8 cellular contexts compared by ENCODE assay signal in genomic region chr12:124740691-124741137, GRCh38.
DNase-seq lines count a peak whose midpoint lies in the region; ATAC-seq lines count a peak whose summit lies in the region.

No MANE protein-coding gene starts in this region.

- peak; percentile 41 for ATAC-seq in stimulated activated effector memory CD8-positive, alpha-beta T cell treated with anti-CD3 and anti-CD28 coated beads, Interleukin-12 subunit alpha, Interleukin-12 subunit beta, amount 100 ng/mL, for 72 hours
- ATAC-seq in HG03469 (IDR thresholded peaks at IDR 0.05; ENCODE audit: unreplicated experiment), result no peak
- no peak for ATAC-seq in HG03039 (IDR thresholded peaks at IDR 0.05; ENCODE audit: unreplicated experiment)

- H3K27ac Mint-ChIP-seq in activated T-helper 1 cell treated with anti-CD3 and anti-CD28 coated beads, Interleukin-12 subunit alpha, Interleukin-12 subunit beta, Interleukin-2, Interleukin-4 antibody, amounts not matched to agents 30 ng/mL and 10 ng/mL and 1 ng/mL, durations not matched to agents 14 hours and 24 hours and 36 hours, result no peak overlapping the region
- peak overlapping the region; percentile 10 for H3K27ac Mint-ChIP-seq in stimulated activated effector memory CD8-positive, alpha-beta T cell treated with anti-CD3 and anti-CD28 coated beads, Interleukin-12 subunit alpha, Interleukin-12 subunit beta, amount 100 ng/mL, for 72 hours

- DNase-seq in activated CD4-positive, alpha-beta T cell treated with anti-CD3 and anti-CD28 coated beads for 48 hours, result peak; percentile 45
- no peak for DNase-seq in activated CD4-positive, alpha-beta T cell treated with anti-CD3 and anti-CD28 coated beads, Interleukin-2, amount 50 U/mL, for 1 hour
- no peak for DNase-seq in activated T-helper 1 cell treated with anti-CD3 and anti-CD28 coated beads, Interleukin-12 subunit alpha, Interleukin-12 subunit beta, Interleukin-2, Interleukin-4 antibody, amounts not matched to agents 30 ng/mL and 10 ng/mL and 1 ng/mL, durations not matched to agents 14 hours and 24 hours and 36 hours (ENCODE audit: low spot score)
- peak; percentile 61 for DNase-seq in iris pigment epithelial cell (ENCODE audit: low read depth)
- DNase-seq in stimulated activated effector memory CD8-positive, alpha-beta T cell treated with anti-CD3 and anti-CD28 coated beads, Interleukin-12 subunit alpha, Interleukin-12 subunit beta, amount 100 ng/mL, for 72 hours (ENCODE audit: low spot score in 2 of 2), result no peak
- DNase-seq in DMS 273 treated with DMSO at 0.1 percent for 48 hours (lab: John Stamatoyannopoulos, UW), result no peak

- intact Hi-C loops in activated T-helper 1 cell treated with anti-CD3 and anti-CD28 coated beads, Interleukin-12 subunit alpha, Interleukin-12 subunit beta, Interleukin-2, Interleukin-4 antibody, amounts not matched to agents 30 ng/mL and 10 ng/mL and 1 ng/mL, durations not matched to agents 14 hours and 24 hours and 36 hours (cut with micrococcal nuclease), result loop anchor here (2.0 kb wide), 1 partner anchor 22 kb away; no protein-coding TSS in a partner anchor

- H3K27me3 Mint-ChIP-seq in activated T-helper 1 cell treated with anti-CD3 and anti-CD28 coated beads, Interleukin-12 subunit alpha, Interleukin-12 subunit beta, Interleukin-2, Interleukin-4 antibody, amounts not matched to agents 30 ng/mL and 10 ng/mL and 1 ng/mL, durations not matched to agents 14 hours and 24 hours and 36 hours (ENCODE audit: insufficient read depth), result peaks cover 5% of the 10 kb centered on the region

- H3K9me3 Mint-ChIP-seq in activated T-helper 1 cell treated with anti-CD3 and anti-CD28 coated beads, Interleukin-12 subunit alpha, Interleukin-12 subunit beta, Interleukin-2, Interleukin-4 antibody, amounts not matched to agents 30 ng/mL and 10 ng/mL and 1 ng/mL, durations not matched to agents 14 hours and 24 hours and 36 hours, result no peaks in the 10 kb centered on the region
- no peaks in the 10 kb centered on the region for H3K9me3 Mint-ChIP-seq in stimulated activated effector memory CD8-positive, alpha-beta T cell treated with anti-CD3 and anti-CD28 coated beads, Interleukin-12 subunit alpha, Interleukin-12 subunit beta, amount 100 ng/mL, for 72 hours

- H3K36me3 Mint-ChIP-seq in activated T-helper 1 cell treated with anti-CD3 and anti-CD28 coated beads, Interleukin-12 subunit alpha, Interleukin-12 subunit beta, Interleukin-2, Interleukin-4 antibody, amounts not matched to agents 30 ng/mL and 10 ng/mL and 1 ng/mL, durations not matched to agents 14 hours and 24 hours and 36 hours (ENCODE audit: low read depth), result no peaks in the 10 kb centered on the region
- peaks cover 12% of the 10 kb centered on the region for H3K36me3 Mint-ChIP-seq in stimulated activated effector memory CD8-positive, alpha-beta T cell treated with anti-CD3 and anti-CD28 coated beads, Interleukin-12 subunit alpha, Interleukin-12 subunit beta, amount 100 ng/mL, for 72 hours

- H3K4me3 Mint-ChIP-seq in activated T-helper 1 cell treated with anti-CD3 and anti-CD28 coated beads, Interleukin-12 subunit alpha, Interleukin-12 subunit beta, Interleukin-2, Interleukin-4 antibody, amounts not matched to agents 30 ng/mL and 10 ng/mL and 1 ng/mL, durations not matched to agents 14 hours and 24 hours and 36 hours, result peak overlapping the region; percentile 17
- H3K4me3 Mint-ChIP-seq in stimulated activated effector memory CD8-positive, alpha-beta T cell treated with anti-CD3 and anti-CD28 coated beads, Interleukin-12 subunit alpha, Interleukin-12 subunit beta, amount 100 ng/mL, for 72 hours, result no peak overlapping the region

- H3K4me1 Mint-ChIP-seq in activated T-helper 1 cell treated with anti-CD3 and anti-CD28 coated beads, Interleukin-12 subunit alpha, Interleukin-12 subunit beta, Interleukin-2, Interleukin-4 antibody, amounts not matched to agents 30 ng/mL and 10 ng/mL and 1 ng/mL, durations not matched to agents 14 hours and 24 hours and 36 hours (ENCODE audit: low read depth), result peaks cover 16% of the 10 kb centered on the region
- peaks cover 34% of the 10 kb centered on the region for H3K4me1 Mint-ChIP-seq in stimulated activated effector memory CD8-positive, alpha-beta T cell treated with anti-CD3 and anti-CD28 coated beads, Interleukin-12 subunit alpha, Interleukin-12 subunit beta, amount 100 ng/mL, for 72 hours

Comparison
In these comparisons a context has a peak if more than half of its experiments do, and no peak if none do; other contexts are left out.
1. DNase-seq: peak in activated CD4-positive, alpha-beta T cell treated with anti-CD3 and anti-CD28 coated beads for 48 hours (single experiment) and iris pigment epithelial cell (single experiment); none in activated CD4-positive, alpha-beta T cell treated with anti-CD3 and anti-CD28 coated beads, Interleukin-2, amount 50 U/mL, for 1 hour (single experiment), activated T-helper 1 cell treated with anti-CD3 and anti-CD28 coated beads, Interleukin-12 subunit alpha, Interleukin-12 subunit beta, Interleukin-2, Interleukin-4 antibody, amounts not matched to agents 30 ng/mL and 10 ng/mL and 1 ng/mL, durations not matched to agents 14 hours and 24 hours and 36 hours (single experiment), stimulated activated effector memory CD8-positive, alpha-beta T cell treated with anti-CD3 and anti-CD28 coated beads, Interleukin-12 subunit alpha, Interleukin-12 subunit beta, amount 100 ng/mL, for 72 hours (0 of 2) and DMS 273 treated with DMSO at 0.1 percent for 48 hours (single experiment).